ENCODE assay signal across 29 cellular contexts in the genomic region with DNA sequence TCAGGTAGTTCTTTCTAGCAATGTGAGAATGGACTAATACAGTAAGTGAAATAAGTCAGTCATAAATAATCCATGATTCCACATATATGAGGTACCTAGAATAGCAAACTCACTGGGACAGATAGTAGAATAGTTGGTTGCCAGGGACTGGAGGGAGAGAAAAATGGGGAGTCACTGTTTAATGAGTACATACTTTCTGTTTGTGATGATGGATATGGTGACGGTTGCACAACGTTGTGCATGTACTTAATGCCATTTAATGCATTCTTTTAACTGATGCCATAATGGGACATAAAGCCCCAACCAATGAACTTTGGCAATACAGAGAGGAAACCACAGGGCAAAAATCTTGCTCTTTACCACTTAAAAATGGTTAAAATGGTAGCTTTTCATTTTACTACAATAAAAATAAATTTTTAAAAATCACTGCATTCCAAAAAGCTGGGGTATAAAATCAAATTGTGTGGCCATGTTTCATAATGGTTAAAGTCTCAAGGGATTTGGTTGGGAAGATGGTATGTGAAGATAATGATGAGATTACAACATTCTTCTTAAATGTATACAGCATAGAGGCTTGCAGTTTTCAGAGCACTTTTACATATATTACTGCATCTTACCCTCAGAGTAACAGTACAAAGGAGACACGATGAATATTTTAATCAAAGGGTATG. TPM values are rescaled to one million over a fixed set of nuclear protein-coding genes. Genes with fewer than 3 reads are reported as not detected.
DNase-seq lines count a peak whose midpoint lies in the region; ATAC-seq and TF ChIP-seq lines count a peak whose summit lies in the region.
"Had no signal": no experiment of that assay in that cellular context is flagged by ENCODE, and none has a peak within 500 bp of the region (broad histone marks: within the 10 kb centered on the region; RNA-seq: fewer than 3 reads in every experiment).

No MANE protein-coding gene starts in this region.

- peak overlapping the region; percentile 31 for H3K27ac Mint-ChIP-seq in stimulated activated naive CD8-positive, alpha-beta T cell treated with anti-CD3 and anti-CD28 coated beads, Interleukin-15, Interleukin-2, amounts not matched to agents 100 ng/mL and 50 ng/mL, for 24 hours
- peak overlapping the region; percentile 36 to 51 for H3K27ac Mint-ChIP-seq in natural killer cell treated with Interleukin-12 subunit alpha and Interleukin-12 subunit beta and Interleukin-15 and Interleukin-18, amount 100 ng/mL, for 72 hours
- H3K27ac Mint-ChIP-seq in glutamatergic neuron (ENCODE audit: unreplicated experiment), result no peak overlapping the region
- H3K27ac Mint-ChIP-seq: activated CD8-positive, alpha-beta T cell treated with anti-CD3 and anti-CD28 coated beads, Interleukin-2, amount 10 ng/mL, durations not matched to agents 7 days and 5 days; activated naive CD8-positive, alpha-beta T cell treated with anti-CD3 and anti-CD28 coated beads, Interleukin-2, amount 10 ng/mL, durations not matched to agents 7 days and 5 days; B cell; stimulated activated effector memory CD8-positive, alpha-beta T cell treated with anti-CD3 and anti-CD28 coated beads, Interleukin-12 subunit alpha, Interleukin-12 subunit beta, amount 100 ng/mL, for 72 hours; T-helper 1 cell treated with Interleukin-12 subunit alpha and Interleukin-12 subunit beta and Interleukin-4 antibody, amounts not matched to agents 30 μg/mL and 1 μg/mL, for 36 hours had no signal

- DNase-seq in stimulated activated naive CD8-positive, alpha-beta T cell treated with anti-CD3 and anti-CD28 coated beads, Interleukin-15, Interleukin-2, amounts not matched to agents 100 U/mL and 50 U/mL, for 24 hours, result no peak
- DNase-seq in choroid plexus epithelial cell (ENCODE audit: low read depth) (peak; percentile 26), glutamatergic neuron (no peak), NCI-H82 (lab: John Stamatoyannopoulos, UW) (no peak)
- no peak for DNase-seq in natural killer cell treated with Interleukin-12 subunit alpha and Interleukin-12 subunit beta and Interleukin-15 and Interleukin-18, amount 100 ng/mL, for 72 hours (ENCODE audit: low spot score)
- DNase-seq in activated naive CD4-positive, alpha-beta T cell (lab: John Stamatoyannopoulos, UW), result no peak
- DNase-seq: 8988T; activated CD4-positive, CD25-positive, alpha-beta regulatory T cell treated with anti-CD3 and anti-CD28 coated beads, Interleukin-2, amount 50 U/mL, for 72 hours; activated CD8-positive, alpha-beta T cell treated with anti-CD3 and anti-CD28 coated beads, Interleukin-2, amount 10 ng/mL, durations not matched to agents 7 days and 5 days; activated effector memory CD4-positive, alpha-beta T cell treated with Interleukin-2 at 50 U/mL for 16 hours; activated naive CD8-positive, alpha-beta T cell treated with anti-CD3 and anti-CD28 coated beads, Interleukin-2, amount 10 ng/mL, durations not matched to agents 7 days and 5 days; COR-L47; DMS53; GDM1; HCEC 1CT; heart left ventricle; MG63; mucosa of descending colon; NCI-H1417 treated with DMSO at 0.1 percent for 48 hours; NCI-H2081 treated with DMSO at 0.1 percent for 48 hours; NCI-H748 treated with DMSO at 0.1 percent for 48 hours; stimulated activated CD4-positive, alpha-beta T cell treated with anti-CD3 and anti-CD28 coated beads, Interleukin-4, amount 100 ng/mL, for 24 hours had no signal

- H3K36me3 Mint-ChIP-seq in stimulated activated naive CD8-positive, alpha-beta T cell treated with anti-CD3 and anti-CD28 coated beads, Interleukin-15, Interleukin-2, amounts not matched to agents 100 ng/mL and 50 ng/mL, for 24 hours (ENCODE audit: low read depth), result peaks cover 62% of the 10 kb centered on the region
- H3K36me3 Mint-ChIP-seq in natural killer cell treated with Interleukin-12 subunit alpha and Interleukin-12 subunit beta and Interleukin-15 and Interleukin-18, amount 100 ng/mL, for 72 hours, result peaks cover 25% of the 10 kb centered on the region
- peaks cover 6% of the 10 kb centered on the region for H3K36me3 Mint-ChIP-seq in glutamatergic neuron (ENCODE audit: unreplicated experiment)

- H3K4me1 Mint-ChIP-seq in stimulated activated naive CD8-positive, alpha-beta T cell treated with anti-CD3 and anti-CD28 coated beads, Interleukin-15, Interleukin-2, amounts not matched to agents 100 ng/mL and 50 ng/mL, for 24 hours (ENCODE audit: low read depth), result peaks cover 71% of the 10 kb centered on the region
- peaks cover 35 to 54% of the 10 kb centered on the region in 2 donors for H3K4me1 Mint-ChIP-seq in natural killer cell treated with Interleukin-12 subunit alpha and Interleukin-12 subunit beta and Interleukin-15 and Interleukin-18, amount 100 ng/mL, for 72 hours (ENCODE audit: low read depth in 2 of 2)
- peaks cover 4% of the 10 kb centered on the region for H3K4me1 Mint-ChIP-seq in glutamatergic neuron (ENCODE audit: low read depth, unreplicated experiment)

- H3K4me3 Mint-ChIP-seq in stimulated activated naive CD8-positive, alpha-beta T cell treated with anti-CD3 and anti-CD28 coated beads, Interleukin-15, Interleukin-2, amounts not matched to agents 100 ng/mL and 50 ng/mL, for 24 hours, result no peak overlapping the region
- H3K4me3 Mint-ChIP-seq in natural killer cell treated with Interleukin-12 subunit alpha and Interleukin-12 subunit beta and Interleukin-15 and Interleukin-18, amount 100 ng/mL, for 72 hours, result no peak overlapping the region
- no peak overlapping the region for H3K4me3 Mint-ChIP-seq in glutamatergic neuron (ENCODE audit: unreplicated experiment)
- H3K4me3 Mint-ChIP-seq: activated CD8-positive, alpha-beta T cell treated with anti-CD3 and anti-CD28 coated beads, Interleukin-2, amount 10 ng/mL, durations not matched to agents 7 days and 5 days; B cell; stimulated activated effector memory CD8-positive, alpha-beta T cell treated with anti-CD3 and anti-CD28 coated beads, Interleukin-12 subunit alpha, Interleukin-12 subunit beta, amount 100 ng/mL, for 72 hours had no signal

- H3K27me3 Mint-ChIP-seq in stimulated activated naive CD8-positive, alpha-beta T cell treated with anti-CD3 and anti-CD28 coated beads, Interleukin-15, Interleukin-2, amounts not matched to agents 100 ng/mL and 50 ng/mL, for 24 hours, result no peaks in the 10 kb centered on the region
- H3K27me3 Mint-ChIP-seq in natural killer cell treated with Interleukin-12 subunit alpha and Interleukin-12 subunit beta and Interleukin-15 and Interleukin-18, amount 100 ng/mL, for 72 hours, result no peaks in the 10 kb centered on the region
- no peaks in the 10 kb centered on the region for H3K27me3 Mint-ChIP-seq in glutamatergic neuron (ENCODE audit: unreplicated experiment)
- H3K27me3 Mint-ChIP-seq: activated naive CD8-positive, alpha-beta T cell treated with anti-CD3 and anti-CD28 coated beads, Interleukin-2, amount 10 ng/mL, durations not matched to agents 7 days and 5 days; B cell had no signal

- no peak overlapping the region for H3K4me3 ChIP-seq in choroid plexus epithelial cell (ENCODE audit: low read depth, low read length)
- H3K4me3 ChIP-seq: heart left ventricle, K562, MG63, mucosa of descending colon, suprapubic skin had no signal

- peaks cover 10% of the 10 kb centered on the region for H3K9me3 Mint-ChIP-seq in stimulated activated naive CD8-positive, alpha-beta T cell treated with anti-CD3 and anti-CD28 coated beads, Interleukin-15, Interleukin-2, amounts not matched to agents 100 ng/mL and 50 ng/mL, for 24 hours
- H3K9me3 Mint-ChIP-seq in natural killer cell treated with Interleukin-12 subunit alpha and Interleukin-12 subunit beta and Interleukin-15 and Interleukin-18, amount 100 ng/mL, for 72 hours, result no peaks in the 10 kb centered on the region
- H3K9me3 Mint-ChIP-seq in glutamatergic neuron (ENCODE audit: unreplicated experiment), result no peaks in the 10 kb centered on the region

- TF ChIP-seq CTCF in choroid plexus epithelial cell (conservative IDR thresholded peaks at IDR 0.05; ENCODE audit: low read depth, low read length) (no peak), glutamatergic neuron (IDR thresholded peaks at IDR 0.05; ENCODE audit: partially characterized antibody, unreplicated experiment) (no peak)

- no peak for ATAC-seq in stimulated activated naive CD8-positive, alpha-beta T cell treated with anti-CD3 and anti-CD28 coated beads, Interleukin-15, Interleukin-2, amounts not matched to agents 100 U/mL and 50 U/mL, for 24 hours
- no peak for ATAC-seq in natural killer cell treated with Interleukin-12 subunit alpha and Interleukin-12 subunit beta and Interleukin-15 and Interleukin-18, amount 100 ng/mL, for 72 hours
- ATAC-seq in SK-N-SH treated with all-trans-retinoic acid at 6 μM for 48 hours, result no peak
- ATAC-seq: activated CD8-positive, alpha-beta T cell treated with anti-CD3 and anti-CD28 coated beads, Interleukin-2, amount 10 ng/mL, durations not matched to agents 7 days and 5 days; heart left ventricle; K562; mucosa of descending colon; stimulated activated effector memory CD8-positive, alpha-beta T cell treated with anti-CD3 and anti-CD28 coated beads, Interleukin-12 subunit alpha, Interleukin-12 subunit beta, amount 100 ng/mL, for 72 hours had no signal

TF ChIP-seq in SK-N-SH treated with all-trans-retinoic acid at 6 μM for 48 hours, 23 proteins besides CTCF, POLR2A, EP300 and RAD21:
- no peak for TF ChIP-seq ESRRG (CRISPR knock-in tag; IDR thresholded peaks at IDR 0.05)

RNA-seq across cellular contexts. Expression of a gene that starts 45.2 kb away (rescaled TPM):
- total RNA-seq in natural killer cell treated with Interleukin-12 subunit alpha and Interleukin-12 subunit beta and Interleukin-15 and Interleukin-18, amount 100 ng/mL, for 72 hours, result 100 to 1,000 TPM in 1 of 2 donors, 10 to 100 TPM in 1; 89.9 to 122 TPM
- total RNA-seq in glutamatergic neuron (ENCODE audit: unreplicated experiment), result 140 TPM
